Comparison of ENCODE assay signal across 27 cellular contexts in genomic region chr1:156577512-156577911, GRCh38. TPM values are rescaled to one million over a fixed set of nuclear protein-coding genes. Genes with fewer than 3 reads are reported as not detected.
A peak's percentile ranks its signal among the peaks of the same experiment; 100 is the strongest.
DNase-seq lines count a peak whose midpoint lies in the region; ATAC-seq, FAIRE-seq and TF ChIP-seq lines count a peak whose summit lies in the region.
"Had no signal": no experiment of that assay in that cellular context is flagged by ENCODE, and none has a peak within 500 bp of the region (broad histone marks: within the 10 kb centered on the region; RNA-seq: fewer than 3 reads in every experiment).

No MANE protein-coding gene starts in this region.

- peak; percentile 35 for DNase-seq in NCI-H2171 treated with DMSO at 0.1 percent for 48 hours (lab: John Stamatoyannopoulos, UW)
- no peak for DNase-seq in NCI-H2171 (lab: John Stamatoyannopoulos, UW)
- peak; percentile 93 for DNase-seq in NCI-H2081 treated with DMSO at 0.1 percent for 48 hours (lab: John Stamatoyannopoulos, UW)
- peak; percentile 26 for DNase-seq in renal cortical epithelial cell (ENCODE audit: low read depth)
- no peak for DNase-seq in GM10266 (ENCODE audit: extremely low spot score)
- no peak for DNase-seq in SK-N-DZ (ENCODE audit: low spot score)
- DNase-seq: activated CD8-positive, alpha-beta T cell treated with anti-CD3 and anti-CD28 coated beads for 36 hours; activated gamma-delta T cell; activated T-cell treated with anti-CD3 and anti-CD28 coated beads for 4 hours; adrenal gland; C1 segment of cervical spinal cord; cortex of kidney; NCI-H187 treated with DMSO at 0.1 percent for 48 hours; T-helper 9 cell had no signal

- no peak for TF ChIP-seq CTCF in GM10266 (IDR thresholded peaks at IDR 0.05; ENCODE audit: control insufficient read depth, insufficient read depth, low read depth, missing control alignments)

- no peak for ATAC-seq in HG03457 (IDR thresholded peaks at IDR 0.05; ENCODE audit: unreplicated experiment)
- ATAC-seq: A549; activated CD8-positive, alpha-beta T cell treated with anti-CD3 and anti-CD28 coated beads for 36 hours had no signal

- FAIRE-seq in islet of Langerhans (lab: Jason Lieb, UNC) = peak; percentile 98
- FAIRE-seq: A549, bronchial epithelial cell, D721Med, endometrium had no signal

RNA-seq across cellular contexts. Expression of gene TTC24, which starts 2.0 kb away (rescaled TPM):
- not detected in 2 replicates for total RNA-seq in renal cortical epithelial cell
- 0.44 TPM in 1 of 2 replicates, not detected in the other for polyA plus RNA-seq in SK-N-DZ (2014; cell fraction: cytosol; rRNA removed)
- polyA plus RNA-seq in SK-N-DZ (2014; cell fraction: nucleus; rRNA removed) = 0.15 and 0.95 TPM in 2 replicates
- total RNA-seq: adrenal gland, bronchial epithelial cell, H4, kidney epithelial cell, lung microvascular endothelial cell, MCF 10A, NCI-H460, omental fat pad, right atrium auricular region had no signal
- polyA plus RNA-seq: A549 had no signal

RNA-seq across cellular contexts. Expression of gene IQGAP3, which starts 5.1 kb away (rescaled TPM):
- 1.5 and 14.6 TPM in 2 replicates for total RNA-seq in renal cortical epithelial cell
- polyA plus RNA-seq in SK-N-DZ (2014; cell fraction: cytosol; rRNA removed) = 21.6 and 24.0 TPM in 2 replicates
- polyA plus RNA-seq in SK-N-DZ (2014; cell fraction: nucleus; rRNA removed) = 110 and 166 TPM in 2 replicates

RNA-seq across cellular contexts. Expression of gene NAXE, which starts 14.1 kb away (rescaled TPM):
- 92.9 and 138 TPM in 2 replicates for total RNA-seq in renal cortical epithelial cell
- polyA plus RNA-seq in SK-N-DZ (2014; cell fraction: cytosol; rRNA removed) = 86.4 and 99.9 TPM in 2 replicates
- 46.6 and 66.0 TPM in 2 replicates for polyA plus RNA-seq in SK-N-DZ (2014; cell fraction: nucleus; rRNA removed)

RNA-seq across cellular contexts. Expression of gene GPATCH4, which starts 23.8 kb away (rescaled TPM):
- total RNA-seq in renal cortical epithelial cell = 13.5 and 33.8 TPM in 2 replicates
- polyA plus RNA-seq in SK-N-DZ (2014; cell fraction: cytosol; rRNA removed) = 23.0 and 26.2 TPM in 2 replicates
- polyA plus RNA-seq in SK-N-DZ (2014; cell fraction: nucleus; rRNA removed) = 37.6 and 44.8 TPM in 2 replicates

RNA-seq across cellular contexts. Expression of gene HAPLN2, which starts 41.7 kb away (rescaled TPM):
- not detected in 2 replicates for total RNA-seq in renal cortical epithelial cell
- polyA plus RNA-seq in SK-N-DZ (2014; cell fraction: cytosol; rRNA removed) = not detected in 2 replicates
- polyA plus RNA-seq in SK-N-DZ (2014; cell fraction: nucleus; rRNA removed) = 1.5 and 2.5 TPM in 2 replicates
- total RNA-seq: activated CD8-positive, alpha-beta T cell treated with anti-CD3 and anti-CD28 coated beads for 36 hours; H4; kidney epithelial cell; lung microvascular endothelial cell; MCF 10A; NCI-H460 had no signal

Comparison
In these comparisons a context has a peak if more than half of its experiments do, and no peak if none do; other contexts are left out.
1. DNase-seq: peak in NCI-H2171 treated with DMSO at 0.1 percent for 48 hours (single experiment), NCI-H2081 treated with DMSO at 0.1 percent for 48 hours (single experiment) and renal cortical epithelial cell (single experiment); none in NCI-H2171 (single experiment), GM10266 (single experiment) and SK-N-DZ (single experiment).